21 cellular contexts compared by ENCODE assay signal in genomic region chr2:223901854-223902253, GRCh38. TPM values are rescaled to one million over a fixed set of nuclear protein-coding genes. Genes with fewer than 3 reads are reported as not detected.
DNase-seq lines count a peak whose midpoint lies in the region; ATAC-seq, FAIRE-seq and TF ChIP-seq lines count a peak whose summit lies in the region.
"Had no signal": no experiment of that assay in that cellular context is flagged by ENCODE, and none has a peak within 500 bp of the region (broad histone marks: within the 10 kb centered on the region; RNA-seq: fewer than 3 reads in every experiment).

No MANE protein-coding gene starts in this region.

- DNase-seq in Calu3 (peak; percentile 32), HepG2 (ENCODE audit: low spot score) (peak; percentile 55), COLO829 (ENCODE audit: low spot score) (no peak), HPDE6-E6E7 (ENCODE audit: extremely low spot score) (no peak)
- no peak for DNase-seq in CD4-positive, alpha-beta T cell
- DNase-seq in activated CD4-positive, alpha-beta memory T cell treated with anti-CD3 and anti-CD28 coated beads, Interleukin-2, amount 10 ng/mL, durations not matched to agents 7 days and 5 days: no peak
- DNase-seq: activated CD4-positive, CD25-positive, alpha-beta regulatory T cell treated with anti-CD3 and anti-CD28 coated beads, Interleukin-2, amount 50 U/mL, for 72 hours; activated CD8-positive, alpha-beta memory T cell treated with anti-CD3 and anti-CD28 coated beads, Interleukin-2, amount 50 U/mL, for 4 hours; activated naive CD4-positive, alpha-beta T cell treated with Interleukin-2 at 50 U/mL for 16 hours; cortex of kidney; GDM1; mesendoderm; NCI-H1105 treated with DMSO at 0.1 percent for 48 hours; NCI-H2171; SHP77 treated with DMSO at 0.1 percent for 48 hours; T-helper 2 cell had no signal

- H3K79me2 ChIP-seq in HepG2 (ENCODE audit: insufficient read depth, low read length): no peaks in the 10 kb centered on the region

- H3K9ac ChIP-seq in HepG2 (ENCODE audit: insufficient read depth, low read depth, low read length): no peak overlapping the region

- H3K4me1 ChIP-seq in HepG2 (ENCODE audit: insufficient read depth, low read length): no peaks in the 10 kb centered on the region

- TF ChIP-seq RAD21 in HepG2 (CRISPR knock-in tag; IDR thresholded peaks at IDR 0.05): peak; percentile 61

- peak; percentile 89 for FAIRE-seq in HepG2 (lab: Jason Lieb, UNC)
- FAIRE-seq: astrocyte, GM12892, K562 had no signal

- intact Hi-C loops in Calu3 (cut with micrococcal nuclease; ENCODE audit: unreplicated experiment): no loop called here
- intact Hi-C loops in HepG2 (cut with micrococcal nuclease; ENCODE audit: unreplicated experiment): loop anchor here (1.0 kb wide), 2 partner anchors 28 to 55 kb away; partner anchors contain the start of gene MRPL44
- intact Hi-C loops in CD4-positive, alpha-beta T cell (cut with DNase I, micrococcal nuclease): loop anchor here in 1 of 2 experiments (2.0 kb wide), 1 partner anchor 27 kb away; no protein-coding TSS in a partner anchor

- H3K9me3 ChIP-seq in HepG2 (ENCODE audit: low read length): no peaks in the 10 kb centered on the region
- H3K9me3 ChIP-seq in CD4-positive, alpha-beta T cell (ENCODE audit: control insufficient read depth, low read length): no peaks in the 10 kb centered on the region

- no peak for TF ChIP-seq CTCF in Calu3 (IDR thresholded peaks at IDR 0.05; ENCODE audit: unreplicated experiment)
- peak; percentile 57 for TF ChIP-seq CTCF in HepG2 (CRISPR knock-in tag; IDR thresholded peaks at IDR 0.05)
- TF ChIP-seq CTCF in CD4-positive, alpha-beta T cell (IDR thresholded peaks at IDR 0.05): no peak

- ATAC-seq in GM21529 (IDR thresholded peaks at IDR 0.05; ENCODE audit: unreplicated experiment) (peak; percentile 35), HepG2 (peak; percentile 96)
- peak; percentile 88 for ATAC-seq in activated T-helper 17 cell treated with anti-CD3 and anti-CD28 coated beads, Interleukin-2, amount 50 U/mL, for 72 hours (replicated peaks)
- no peak for ATAC-seq in CD4-positive, alpha-beta T cell (ENCODE audit: poor library complexity)
- ATAC-seq: K562 had no signal

- H3K4me1 Mint-ChIP-seq in Calu3 (ENCODE audit: low read depth, unreplicated experiment): peaks cover 5% of the 10 kb centered on the region
- peaks cover 9% of the 10 kb centered on the region for H3K4me1 Mint-ChIP-seq in activated T-helper 17 cell treated with anti-CD3 and anti-CD28 coated beads, Interleukin-2, amount 50 U/mL, for 72 hours
- no peaks in the 10 kb centered on the region for H3K4me1 Mint-ChIP-seq in CD4-positive, alpha-beta T cell (ENCODE audit: low read depth)
- peaks cover 17% of the 10 kb centered on the region for H3K4me1 Mint-ChIP-seq in activated CD4-positive, alpha-beta memory T cell treated with anti-CD3 and anti-CD28 coated beads, Interleukin-2, amount 10 ng/mL, durations not matched to agents 7 days and 5 days

- H4K20me1 ChIP-seq in HepG2 (ENCODE audit: insufficient read depth, low read length): no peaks in the 10 kb centered on the region

- POLR2A ChIA-PET in HepG2 (lab: Yijun Ruan, JAX): interaction anchor here (2.0 kb wide), 1 partner anchor 28 kb away, joined by 12 read pairs; no protein-coding TSS in a partner anchor
- POLR2A ChIA-PET in CD4-positive, alpha-beta T cell (lab: Charles Lee): no interaction called here
- POLR2A ChIA-PET in activated CD4-positive, alpha-beta memory T cell treated with anti-CD3 and anti-CD28 coated beads, Interleukin-2, amount 10 ng/mL, durations not matched to agents 7 days and 5 days (lab: Charles Lee): no interaction called here

- H3K4me3 ChIP-seq in HepG2 (replicated peaks in 1 of 3; ENCODE audit: insufficient read depth in 1 of 3, low read depth in 2 of 3, low read length in 3 of 3): no peak overlapping the region
- H3K4me3 ChIP-seq: K562 had no signal

- H3K27me3 ChIP-seq in HepG2 (ENCODE audit: control insufficient read depth in 1 of 2, insufficient read depth in 2 of 2, low read length in 2 of 2): no peaks in the 10 kb centered on the region
- H3K27me3 ChIP-seq in CD4-positive, alpha-beta T cell (ENCODE audit: control insufficient read depth, insufficient read depth, low read length): no peaks in the 10 kb centered on the region

- in situ Hi-C loops in HepG2 (cut with HindIII; ENCODE audit: extremely low pct_ligation_motif_present, low pct_unique_long_range_greater_than_20kb): no loop called here

- peaks cover 20% of the 10 kb centered on the region for H3K36me3 Mint-ChIP-seq in Calu3 (ENCODE audit: insufficient read depth, unreplicated experiment)
- peaks cover 91% of the 10 kb centered on the region for H3K36me3 Mint-ChIP-seq in activated T-helper 17 cell treated with anti-CD3 and anti-CD28 coated beads, Interleukin-2, amount 50 U/mL, for 72 hours (ENCODE audit: low read depth)
- peaks cover 72% of the 10 kb centered on the region for H3K36me3 Mint-ChIP-seq in CD4-positive, alpha-beta T cell (ENCODE audit: low read depth)
- peaks cover 60% of the 10 kb centered on the region for H3K36me3 Mint-ChIP-seq in activated CD4-positive, alpha-beta memory T cell treated with anti-CD3 and anti-CD28 coated beads, Interleukin-2, amount 10 ng/mL, durations not matched to agents 7 days and 5 days (ENCODE audit: low read depth)

- no peak overlapping the region for H3K4me3 Mint-ChIP-seq in Calu3 (ENCODE audit: low read depth, unreplicated experiment)
- H3K4me3 Mint-ChIP-seq in activated T-helper 17 cell treated with anti-CD3 and anti-CD28 coated beads, Interleukin-2, amount 50 U/mL, for 72 hours: no peak overlapping the region
- H3K4me3 Mint-ChIP-seq in CD4-positive, alpha-beta T cell: no peak overlapping the region
- no peak overlapping the region for H3K4me3 Mint-ChIP-seq in activated CD4-positive, alpha-beta memory T cell treated with anti-CD3 and anti-CD28 coated beads, Interleukin-2, amount 10 ng/mL, durations not matched to agents 7 days and 5 days

- no peak for TF ChIP-seq POLR2A in HepG2 (IDR thresholded peaks at IDR 0.05; ENCODE audit: insufficient read depth in 1 of 2, low read depth in 2 of 2, low read length in 2 of 2)

- no peak overlapping the region for H3K27ac Mint-ChIP-seq in Calu3 (ENCODE audit: unreplicated experiment)
- H3K27ac Mint-ChIP-seq in activated T-helper 17 cell treated with anti-CD3 and anti-CD28 coated beads, Interleukin-2, amount 50 U/mL, for 72 hours: no peak overlapping the region
- H3K27ac Mint-ChIP-seq in CD4-positive, alpha-beta T cell: no peak overlapping the region
- no peak overlapping the region for H3K27ac Mint-ChIP-seq in activated CD4-positive, alpha-beta memory T cell treated with anti-CD3 and anti-CD28 coated beads, Interleukin-2, amount 10 ng/mL, durations not matched to agents 7 days and 5 days

- peaks cover 16 to 51% of the 10 kb centered on the region in 2 experiments for H3K36me3 ChIP-seq in HepG2 (replicated peaks in 1 of 2; ENCODE audit: control insufficient read depth in 1 of 2, insufficient read depth in 2 of 2, low read length in 2 of 2)

- no peak overlapping the region for H2AFZ ChIP-seq in HepG2 (ENCODE audit: low read length)

- CTCF ChIA-PET in Calu3 (lab: Charles Lee): interaction anchor here (0.9 kb wide), 1 partner anchor 40 kb away, joined by 3 read pairs; no protein-coding TSS in a partner anchor
- CTCF ChIA-PET in HepG2 (lab: Yijun Ruan, JAX; ENCODE audit: low intra/inter-chr PET ratio, low total read pairs): interaction anchor here (1.3 kb wide), 1 partner anchor 68 kb away, joined by 6 read pairs; no protein-coding TSS in a partner anchor
- CTCF ChIA-PET in CD4-positive, alpha-beta T cell (lab: Charles Lee): no interaction called here
- CTCF ChIA-PET in activated CD4-positive, alpha-beta memory T cell treated with anti-CD3 and anti-CD28 coated beads, Interleukin-2, amount 10 ng/mL, durations not matched to agents 7 days and 5 days (lab: Charles Lee): interaction anchor here (0.6 kb wide), 1 partner anchor 23 kb away, joined by 3 read pairs; no protein-coding TSS in a partner anchor

- no peak overlapping the region for H3K4me2 ChIP-seq in HepG2 (ENCODE audit: low read depth, low read length)

- H3K27ac ChIP-seq in HepG2 (ENCODE audit: extremely low read length, insufficient read depth, low read length): no peak overlapping the region
- no peak overlapping the region for H3K27ac ChIP-seq in CD4-positive, alpha-beta T cell (ENCODE audit: low read depth, low read length)

- BruUV-seq in Calu3 (replicated peaks; lab: Mats Ljungman, UMichigan): no TSS peak
- no TSS peak for BruUV-seq in HepG2 (replicated peaks; lab: Mats Ljungman, UMichigan)

- no peaks in the 10 kb centered on the region for H3K27me3 Mint-ChIP-seq in Calu3 (ENCODE audit: unreplicated experiment)
- no peaks in the 10 kb centered on the region for H3K27me3 Mint-ChIP-seq in activated T-helper 17 cell treated with anti-CD3 and anti-CD28 coated beads, Interleukin-2, amount 50 U/mL, for 72 hours
- no peaks in the 10 kb centered on the region for H3K27me3 Mint-ChIP-seq in CD4-positive, alpha-beta T cell
- H3K27me3 Mint-ChIP-seq in activated CD4-positive, alpha-beta memory T cell treated with anti-CD3 and anti-CD28 coated beads, Interleukin-2, amount 10 ng/mL, durations not matched to agents 7 days and 5 days: no peaks in the 10 kb centered on the region

- no peaks in the 10 kb centered on the region for H3K9me3 Mint-ChIP-seq in Calu3 (ENCODE audit: low read depth, unreplicated experiment)
- H3K9me3 Mint-ChIP-seq in activated T-helper 17 cell treated with anti-CD3 and anti-CD28 coated beads, Interleukin-2, amount 50 U/mL, for 72 hours: no peaks in the 10 kb centered on the region
- H3K9me3 Mint-ChIP-seq in CD4-positive, alpha-beta T cell: no peaks in the 10 kb centered on the region
- no peaks in the 10 kb centered on the region for H3K9me3 Mint-ChIP-seq in activated CD4-positive, alpha-beta memory T cell treated with anti-CD3 and anti-CD28 coated beads, Interleukin-2, amount 10 ng/mL, durations not matched to agents 7 days and 5 days

- 58% methylated on average over 2 of the region's 2 CpGs for WGBS in HepG2 (ENCODE audit: low lambda C conversion rate)

- TF ChIP-seq EP300 in HepG2 (IDR thresholded peaks at IDR 0.05; ENCODE audit: low read depth in 2 of 2, low read length in 2 of 2): no peak
- TF ChIP-seq EP300 in HepG2 (CRISPR knock-in tag; IDR thresholded peaks at IDR 0.05; ENCODE audit: borderline replicate concordance): no peak

RNA-seq across cellular contexts. Expression of gene WDFY1, which starts 43.3 kb away (rescaled TPM):
- total RNA-seq in Calu3 (2022) (37.5 and 43.8 TPM in 2 replicates), HepG2 (2016; rRNA removed; fragmentation: Illumina TruSeq; extraction: Trizol) (77.0 and 92.1 TPM in 2 replicates)
- total RNA-seq in activated T-helper 17 cell treated with anti-CD3 and anti-CD28 coated beads, Interleukin-2, amount 50 U/mL, for 72 hours: 10 to 100 TPM; 31.4 to 40.6 TPM
- total RNA-seq in HepG2 (2016; cell fraction: cytosol; rRNA removed; fragmentation: Illumina TruSeq; extraction: Trizol; ENCODE audit: low read depth): 11.5 and 14.6 TPM in 2 replicates
- 74.9 and 94.6 TPM in 2 replicates for total RNA-seq in HepG2 (2016; cell fraction: insoluble cytoplasmic fraction; rRNA removed; fragmentation: Illumina TruSeq; extraction: Trizol)
- total RNA-seq in HepG2 (2016; cell fraction: membrane; rRNA removed; fragmentation: Illumina TruSeq; extraction: Trizol): 26.9 and 28.9 TPM in 2 replicates
- 97.2 and 104 TPM in 2 replicates for total RNA-seq in HepG2 (2016; cell fraction: nucleus; rRNA removed; fragmentation: Illumina TruSeq; extraction: Trizol)
- polyA plus RNA-seq in HepG2 (2011; rRNA removed): 77.1 and 78.4 TPM in 2 replicates
- polyA plus RNA-seq in HepG2 (2011; cell fraction: cytosol; rRNA removed): 40.1 and 47.7 TPM in 2 replicates
- polyA plus RNA-seq in HepG2 (2011; cell fraction: nucleus; rRNA removed): 98.7 and 128 TPM in 2 replicates
- polyA plus RNA-seq in HepG2 (2012): 36.5 and 42.3 TPM in 2 replicates
- 4.0 and 4.3 TPM in 2 replicates for polyA plus RNA-seq in HepG2 (2016; cell fraction: cytosol; fragmentation: Illumina TruSeq; extraction: Trizol; ENCODE audit: low read depth)
- 72.6 and 75.5 TPM in 2 replicates for polyA plus RNA-seq in HepG2 (2016; cell fraction: insoluble cytoplasmic fraction; fragmentation: Illumina TruSeq; extraction: Trizol; ENCODE audit: low read depth)
- 10.6 and 12.5 TPM in 2 replicates for polyA plus RNA-seq in HepG2 (2016; cell fraction: membrane; fragmentation: Illumina TruSeq; extraction: Trizol; ENCODE audit: low read depth)
- 136 and 138 TPM in 2 replicates for polyA plus RNA-seq in HepG2 (2016; cell fraction: nucleus; fragmentation: Illumina TruSeq; extraction: Trizol; ENCODE audit: insufficient read depth, low read depth)
- polyA minus RNA-seq in HepG2 (2011; rRNA and poly(A)+ RNA removed; ENCODE audit: low replicate concordance): 55.3 and 443 TPM in 2 replicates
- 49.8 and 57.9 TPM in 2 replicates for polyA minus RNA-seq in HepG2 (2011; cell fraction: cytosol; rRNA and poly(A)+ RNA removed)
- 186 and 218 TPM in 2 replicates for polyA minus RNA-seq in HepG2 (2011; cell fraction: nucleus; rRNA and poly(A)+ RNA removed)
- total RNA-seq in CD4-positive, alpha-beta T cell: 10 to 100 TPM; 41.1 to 41.5 TPM
- 10 to 100 TPM; 66.2 to 70.9 TPM for total RNA-seq in activated CD4-positive, alpha-beta memory T cell treated with anti-CD3 and anti-CD28 coated beads, Interleukin-2, amount 10 ng/mL, durations not matched to agents 7 days and 5 days

RNA-seq across cellular contexts. Expression of gene MRPL44, which starts 55.4 kb away (rescaled TPM):
- total RNA-seq in Calu3 (2022): 32.7 and 39.5 TPM in 2 replicates
- 10 to 100 TPM; 40.3 to 42.0 TPM for total RNA-seq in activated T-helper 17 cell treated with anti-CD3 and anti-CD28 coated beads, Interleukin-2, amount 50 U/mL, for 72 hours
- total RNA-seq in HepG2 (2016; rRNA removed; fragmentation: Illumina TruSeq; extraction: Trizol): 78.0 and 101 TPM in 2 replicates
- total RNA-seq in HepG2 (2016; cell fraction: cytosol; rRNA removed; fragmentation: Illumina TruSeq; extraction: Trizol; ENCODE audit: low read depth): 19.7 and 21.8 TPM in 2 replicates
- 76.1 and 100 TPM in 2 replicates for total RNA-seq in HepG2 (2016; cell fraction: insoluble cytoplasmic fraction; rRNA removed; fragmentation: Illumina TruSeq; extraction: Trizol)
- 38.1 and 39.0 TPM in 2 replicates for total RNA-seq in HepG2 (2016; cell fraction: membrane; rRNA removed; fragmentation: Illumina TruSeq; extraction: Trizol)
- total RNA-seq in HepG2 (2016; cell fraction: nucleus; rRNA removed; fragmentation: Illumina TruSeq; extraction: Trizol): 33.6 TPM in 2 replicates
- polyA plus RNA-seq in HepG2 (2011; rRNA removed): 31.1 and 38.4 TPM in 2 replicates
- 29.5 and 37.2 TPM in 2 replicates for polyA plus RNA-seq in HepG2 (2011; cell fraction: cytosol; rRNA removed)
- polyA plus RNA-seq in HepG2 (2011; cell fraction: nucleus; rRNA removed): 7.5 and 10.9 TPM in 2 replicates
- 31.9 and 35.7 TPM in 2 replicates for polyA plus RNA-seq in HepG2 (2012)
- polyA plus RNA-seq in HepG2 (2016; cell fraction: cytosol; fragmentation: Illumina TruSeq; extraction: Trizol; ENCODE audit: low read depth): 10.7 and 11.0 TPM in 2 replicates
- polyA plus RNA-seq in HepG2 (2016; cell fraction: insoluble cytoplasmic fraction; fragmentation: Illumina TruSeq; extraction: Trizol; ENCODE audit: low read depth): 114 TPM in 2 replicates
- 18.8 and 22.2 TPM in 2 replicates for polyA plus RNA-seq in HepG2 (2016; cell fraction: membrane; fragmentation: Illumina TruSeq; extraction: Trizol; ENCODE audit: low read depth)
- 42.6 and 43.1 TPM in 2 replicates for polyA plus RNA-seq in HepG2 (2016; cell fraction: nucleus; fragmentation: Illumina TruSeq; extraction: Trizol; ENCODE audit: insufficient read depth, low read depth)
- 6.2 and 14.6 TPM in 2 replicates for polyA minus RNA-seq in HepG2 (2011; rRNA and poly(A)+ RNA removed; ENCODE audit: low replicate concordance)
- 25.3 and 29.9 TPM in 2 replicates for polyA minus RNA-seq in HepG2 (2011; cell fraction: cytosol; rRNA and poly(A)+ RNA removed)
- polyA minus RNA-seq in HepG2 (2011; cell fraction: nucleus; rRNA and poly(A)+ RNA removed): 14.3 and 18.9 TPM in 2 replicates
- 10 to 100 TPM; 40.0 to 40.1 TPM for total RNA-seq in CD4-positive, alpha-beta T cell
- 10 to 100 TPM; 32.5 to 33.0 TPM for total RNA-seq in activated CD4-positive, alpha-beta memory T cell treated with anti-CD3 and anti-CD28 coated beads, Interleukin-2, amount 10 ng/mL, durations not matched to agents 7 days and 5 days

Comparison
In these comparisons a context has a peak if more than half of its experiments do, and no peak if none do; other contexts are left out.
1. DNase-seq: peak in Calu3 (single experiment) and HepG2 (single experiment); none in CD4-positive, alpha-beta T cell (0 of 10), activated CD4-positive, alpha-beta memory T cell treated with anti-CD3 and anti-CD28 coated beads, Interleukin-2, amount 10 ng/mL, durations not matched to agents 7 days and 5 days (single experiment), COLO829 (single experiment) and HPDE6-E6E7 (single experiment).